Comparison of ENCODE assay signal across 28 cellular contexts in the genomic region with DNA sequence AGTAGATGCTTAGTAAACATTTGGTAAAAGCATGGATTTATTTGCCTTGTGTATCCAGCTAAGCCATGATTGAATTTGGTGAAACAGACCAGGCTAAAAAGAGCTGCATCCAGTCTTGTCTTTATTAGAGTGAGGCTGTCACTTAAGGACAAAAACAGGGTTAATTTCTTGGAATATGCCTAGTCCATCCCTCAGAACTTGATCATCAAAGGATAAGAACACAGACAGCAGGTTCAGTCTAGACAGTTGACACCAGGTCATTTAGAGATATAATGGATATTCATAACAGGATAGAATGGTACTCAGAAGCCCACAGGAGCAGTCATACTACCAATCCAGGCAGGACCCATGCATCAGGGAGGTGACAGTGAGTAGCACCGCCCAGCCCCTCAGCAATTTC.
"Had no signal": no experiment of that assay in that cellular context is flagged by ENCODE, and none has a peak within 500 bp of the region (broad histone marks: within the 10 kb centered on the region; RNA-seq: fewer than 3 reads in every experiment).

No MANE protein-coding gene starts in this region.

- ATAC-seq: activated naive CD4-positive, alpha-beta T cell treated with anti-CD3 and anti-CD28 coated beads, Interleukin-2, amount 50 U/mL, for 72 hours; activated naive CD8-positive, alpha-beta T cell treated with anti-CD3 and anti-CD28 coated beads, Interleukin-2, amount 50 U/mL, for 24 hours; activated T-cell treated with anti-CD3 and anti-CD28 coated beads, Interleukin-2, amount 50 U/mL, for 4 hours; activated T-cell treated with anti-CD3 and anti-CD28 coated beads, Interleukin-2, amount 50 U/mL, for 72 hours; activated T-helper 17 cell treated with anti-CD3 and anti-CD28 coated beads, Interleukin-2, amount 50 U/mL, for 72 hours; body of pancreas had no signal

- DNase-seq: activated effector memory CD4-positive, alpha-beta T cell treated with anti-CD3 and anti-CD28 coated beads, Interleukin-2, amount 50 U/mL, for 16 hours; activated effector memory CD4-positive, alpha-beta T cell treated with Interleukin-2 at 50 U/mL for 16 hours; activated gamma-delta T cell; activated gamma-delta T cell treated with Interleukin-2 at 50 U/mL for 16 hours; activated naive CD4-positive, alpha-beta T cell; activated naive CD4-positive, alpha-beta T cell treated with anti-CD3 and anti-CD28 coated beads for 36 hours; activated naive CD4-positive, alpha-beta T cell treated with anti-CD3 and anti-CD28 coated beads, Interleukin-2, amount 10 ng/mL, durations not matched to agents 7 days and 5 days; activated naive CD4-positive, alpha-beta T cell treated with anti-CD3 and anti-CD28 coated beads, Interleukin-2, amount 50 U/mL, for 16 hours; activated naive CD4-positive, alpha-beta T cell treated with Interleukin-2 at 50 U/mL for 16 hours; activated naive CD8-positive, alpha-beta T cell treated with anti-CD3 and anti-CD28 coated beads for 36 hours; activated naive CD8-positive, alpha-beta T cell treated with anti-CD3 and anti-CD28 coated beads, Interleukin-2, amount 10 ng/mL, durations not matched to agents 7 days and 5 days; activated naive CD8-positive, alpha-beta T cell treated with anti-CD3 and anti-CD28 coated beads, Interleukin-2, amount 50 U/mL, for 24 hours; activated T-cell treated with anti-CD3 and anti-CD28 coated beads, Interleukin-2, amount 50 U/mL, for 24 hours; activated T-cell treated with anti-CD3 and anti-CD28 coated beads, Interleukin-2, amount 50 U/mL, for 4 hours; activated T-cell treated with anti-CD3 and anti-CD28 coated beads, Interleukin-2, amount 50 U/mL, for 48 hours; activated T-cell treated with anti-CD3 and anti-CD28 coated beads, Interleukin-2, amount 50 U/mL, for 72 hours; adrenal gland; amniotic stem cell; amygdala; anterior cingulate cortex; aorta; body of pancreas; brain microvascular endothelial cell; caudate nucleus; central memory CD4-positive, alpha-beta T cell; cerebellar nuclear complex had no signal
